In genomic region chr16:8872967-8873865, GRCh38 we compare ENCODE assay signal across 16 cellular contexts.
DNase-seq lines count a peak whose midpoint lies in the region; ATAC-seq and TF ChIP-seq lines count a peak whose summit lies in the region.
"Had no signal": no experiment of that assay in that cellular context is flagged by ENCODE, and none has a peak within 500 bp of the region (broad histone marks: within the 10 kb centered on the region; RNA-seq: fewer than 3 reads in every experiment).

No MANE protein-coding gene starts in this region.

- in situ Hi-C loops in GM13977 (cut with MboI; ENCODE audit: low pct_unique_long_range_greater_than_20kb, low sequenced_read_pairs, unreplicated experiment): loop anchor here (10.0 kb wide), 1 partner anchor 208 kb away; no protein-coding TSS in a partner anchor

- ATAC-seq in RWPE2 (ENCODE audit: low read depth) (no peak), HG03571 (IDR thresholded peaks at IDR 0.05; ENCODE audit: unreplicated experiment) (no peak)
- ATAC-seq: activated T-helper 17 cell treated with anti-CD3 and anti-CD28 coated beads, Interleukin-2, amount 50 U/mL, for 72 hours; CD8-positive, alpha-beta T cell; left lung; naive thymus-derived CD4-positive, alpha-beta T cell; right cardiac atrium had no signal

- H3K4me1 ChIP-seq in RWPE2 (ENCODE audit: insufficient read depth, poor library complexity, severe bottlenecking): peaks cover 15% of the 10 kb centered on the region

- TF ChIP-seq CTCF in AG10803 (conservative IDR thresholded peaks at IDR 0.05; ENCODE audit: low read length) (0 out of 2 replicates have a peak, but pooled peaks have one; percentile 17), GM13977 (IDR thresholded peaks at IDR 0.05; ENCODE audit: extremely low read depth, insufficient read depth, missing control alignments) (peak; percentile 20), RWPE2 (IDR thresholded peaks at IDR 0.05; ENCODE audit: poor library complexity, severe bottlenecking) (peak; percentile 41), fibroblast of mammary gland (conservative IDR thresholded peaks at IDR 0.05; ENCODE audit: control insufficient read depth, insufficient read depth, low read depth, low read length) (peak; percentile 17)

- no peaks in the 10 kb centered on the region for H3K27me3 ChIP-seq in RWPE2 (ENCODE audit: insufficient read depth, poor library complexity, severe bottlenecking)
- H3K27me3 ChIP-seq: left lung had no signal

- no peaks in the 10 kb centered on the region for H3K36me3 ChIP-seq in RWPE2 (ENCODE audit: low read depth)
- H3K36me3 ChIP-seq: HAP-1, left lung had no signal

- no peak for DNase-seq in AG10803 (ENCODE audit: low read depth)
- DNase-seq in GM13977 (ENCODE audit: low spot score): no peak
- DNase-seq in RWPE2 (ENCODE audit: low spot score): no peak
- DNase-seq in fibroblast of mammary gland (ENCODE audit: low read depth): no peak
- no peak for DNase-seq in superior temporal gyrus (ENCODE audit: extremely low spot score)
- DNase-seq in stimulated activated naive CD4-positive, alpha-beta T cell treated with Interleukin-2 at 50 U/mL for 16 hours (lab: John Stamatoyannopoulos, UW): no peak
- no peak for DNase-seq in kidney glomerular epithelial cell (lab: John Stamatoyannopoulos, UW)
- DNase-seq: CD8-positive, alpha-beta T cell; GDM1; left lung; naive thymus-derived CD4-positive, alpha-beta T cell; NCI-H2227 treated with DMSO at 0.1 percent for 48 hours had no signal

- H3K9me3 ChIP-seq in RWPE2 (ENCODE audit: severe bottlenecking): no peaks in the 10 kb centered on the region
- H3K9me3 ChIP-seq: HAP-1, left lung had no signal

- H3K27ac ChIP-seq in RWPE2 (ENCODE audit: poor library complexity, severe bottlenecking): no peak overlapping the region
- H3K27ac ChIP-seq: left lung had no signal

- no peak overlapping the region for H3K4me3 ChIP-seq in AG10803 (ENCODE audit: low read length)
- H3K4me3 ChIP-seq in RWPE2 (ENCODE audit: severe bottlenecking): no peak overlapping the region
- no peak overlapping the region for H3K4me3 ChIP-seq in fibroblast of mammary gland (ENCODE audit: control insufficient read depth, low read depth, low read length)
- H3K4me3 ChIP-seq: HAP-1, left lung had no signal
